1 cellular context compared by ENCODE assay signal in genomic region chr4:1899149-1900086, GRCh38.
A peak's percentile ranks its signal among the peaks of the same experiment; 100 is the strongest.
TF ChIP-seq lines count a peak whose summit lies in the region.

No MANE protein-coding gene starts in this region.

TF ChIP-seq in IMR-90, 13 proteins besides CTCF, POLR2A, EP300 and RAD21 (continued from another document):
- no peak for TF ChIP-seq USF2 (IDR thresholded peaks at IDR 0.05; ENCODE audit: low read depth, low read length)
- no peak for TF ChIP-seq BHLHE40 (IDR thresholded peaks at IDR 0.05; ENCODE audit: low read depth, low read length)
- no peak for TF ChIP-seq NFE2L2 (IDR thresholded peaks at IDR 0.05; ENCODE audit: low read depth, low read length)
- no peak for TF ChIP-seq ELK1 (IDR thresholded peaks at IDR 0.05; ENCODE audit: borderline replicate concordance, low read depth, low read length)
- no peak for TF ChIP-seq MAFK (IDR thresholded peaks at IDR 0.05; ENCODE audit: low read depth, low read length)
- no peak for TF ChIP-seq MAZ (IDR thresholded peaks at IDR 0.05; ENCODE audit: borderline replicate concordance, low read depth, low read length)
- TF ChIP-seq MXI1 (IDR thresholded peaks at IDR 0.05; ENCODE audit: borderline replicate concordance, low read depth, low read length): 0 out of 2 replicates have a peak, but pooled peaks have one; percentile 29
- TF ChIP-seq RFX5 (IDR thresholded peaks at IDR 0.05; ENCODE audit: low read depth, low read length): no peak
- no peak for TF ChIP-seq FOS (IDR thresholded peaks at IDR 0.05; ENCODE audit: low read depth, low read length)
TF ChIP-seq in IMR-90: peak in this region for 3.
